ENCODE assay signal across 1 cellular context in genomic region chr17:17344507-17345293, GRCh38.
TF ChIP-seq lines count a peak whose summit lies in the region.

No MANE protein-coding gene starts in this region.

TF ChIP-seq in HepG2, 621 proteins besides CTCF, POLR2A, EP300 and RAD21 (continued from another document and continues in another):
- TF ChIP-seq AHR (CRISPR knock-in tag; IDR thresholded peaks at IDR 0.05) (no peak), ELF3 (CRISPR knock-in tag; IDR thresholded peaks at IDR 0.05) (peak; percentile 44; the same call in 1 of the 2 replicates), NCOA5 (CRISPR knock-in tag; IDR thresholded peaks at IDR 0.05) (no peak), BRF2 (CRISPR knock-in tag; IDR thresholded peaks at IDR 0.05) (0 out of 2 replicates have a peak, but pooled peaks have one; percentile 21), ZBTB3 (CRISPR knock-in tag; IDR thresholded peaks at IDR 0.05; ENCODE audit: borderline replicate concordance, low read depth) (no peak), ZNF577 (CRISPR knock-in tag; IDR thresholded peaks at IDR 0.05; ENCODE audit: borderline replicate concordance, low read depth) (no peak), ZNF460 (CRISPR knock-in tag; IDR thresholded peaks at IDR 0.05; ENCODE audit: borderline replicate concordance) (no peak), NCOA2 (CRISPR knock-in tag; IDR thresholded peaks at IDR 0.05) (peak; percentile 64), ZNF101 (CRISPR knock-in tag; IDR thresholded peaks at IDR 0.05; ENCODE audit: borderline replicate concordance, low read depth) (no peak), SP4 (CRISPR knock-in tag; IDR thresholded peaks at IDR 0.05) (no peak), SAP130 (CRISPR knock-in tag; IDR thresholded peaks at IDR 0.05; ENCODE audit: low read depth) (peak; percentile 84), ZNF703 (CRISPR knock-in tag; IDR thresholded peaks at IDR 0.05; ENCODE audit: borderline replicate concordance) (no peak), PPARG (CRISPR knock-in tag; conservative IDR thresholded peaks at IDR 0.05) (peak; percentile 42; the same call in 1 of the 2 replicates), MXD4 (CRISPR knock-in tag; IDR thresholded peaks at IDR 0.05) (peak; percentile 40; the same call in 1 of the 2 replicates), TOE1 (CRISPR knock-in tag; IDR thresholded peaks at IDR 0.05) (no peak), ZFP41 (CRISPR knock-in tag; IDR thresholded peaks at IDR 0.05; ENCODE audit: borderline replicate concordance) (0 out of 2 replicates have a peak, but pooled peaks have one; percentile 18), GATAD2A (CRISPR knock-in tag; IDR thresholded peaks at IDR 0.05) (peak; percentile 76), ARNT (IDR thresholded peaks at IDR 0.05) (no peak), TGIF2 (CRISPR knock-in tag; IDR thresholded peaks at IDR 0.05) (no peak; the same call in 1 of the 2 replicates), ZSCAN25 (CRISPR knock-in tag; IDR thresholded peaks at IDR 0.05) (no peak), BCL6 (CRISPR knock-in tag; IDR thresholded peaks at IDR 0.05) (peak; percentile 21; the same call in 1 of the 2 replicates), BORCS8-MEF2B (CRISPR knock-in tag; IDR thresholded peaks at IDR 0.05) (0 out of 2 replicates have a peak, but pooled peaks have one; percentile 39), ZNF841 (CRISPR knock-in tag; IDR thresholded peaks at IDR 0.05; ENCODE audit: borderline replicate concordance) (no peak), KDM4B (CRISPR knock-in tag; IDR thresholded peaks at IDR 0.05) (no peak), HINFP (CRISPR knock-in tag; IDR thresholded peaks at IDR 0.05; ENCODE audit: low read depth) (no peak), ZBTB44 (CRISPR knock-in tag; IDR thresholded peaks at IDR 0.05) (no peak), ZNF251 (CRISPR knock-in tag; IDR thresholded peaks at IDR 0.05) (no peak), PLRG1 (conservative IDR thresholded peaks at IDR 0.05) (no peak), ZBTB46 (CRISPR knock-in tag; IDR thresholded peaks at IDR 0.05; ENCODE audit: borderline replicate concordance) (no peak), ZNF749 (CRISPR knock-in tag; IDR thresholded peaks at IDR 0.05; ENCODE audit: borderline replicate concordance) (no peak), NFIB (CRISPR knock-in tag; IDR thresholded peaks at IDR 0.05; ENCODE audit: borderline replicate concordance) (no peak), PBX2 (CRISPR knock-in tag; IDR thresholded peaks at IDR 0.05) (no peak), ZNF572 (CRISPR knock-in tag; IDR thresholded peaks at IDR 0.05) (no peak), ZNF205 (CRISPR knock-in tag; IDR thresholded peaks at IDR 0.05) (peak; percentile 72), TBX2 (CRISPR knock-in tag; IDR thresholded peaks at IDR 0.05; ENCODE audit: borderline replicate concordance) (no peak), ZNF263 (CRISPR knock-in tag; IDR thresholded peaks at IDR 0.05) (peak; percentile 92), E2F5 (CRISPR knock-in tag; conservative IDR thresholded peaks at IDR 0.05) (no peak), RBFOX2 (IDR thresholded peaks at IDR 0.05; ENCODE audit: low read depth, low read length) (no peak), ZNF589 (CRISPR knock-in tag; conservative IDR thresholded peaks at IDR 0.05) (no peak), ZBTB2 (CRISPR knock-in tag; IDR thresholded peaks at IDR 0.05; ENCODE audit: low read depth) (no peak), KDM3A (CRISPR knock-in tag; IDR thresholded peaks at IDR 0.05; ENCODE audit: low read depth) (no peak), EHMT2 (IDR thresholded peaks at IDR 0.05; ENCODE audit: borderline replicate concordance, low read depth, low read length) (no peak), SP140L (CRISPR knock-in tag; IDR thresholded peaks at IDR 0.05; ENCODE audit: borderline replicate concordance) (no peak), NRL (CRISPR knock-in tag; IDR thresholded peaks at IDR 0.05; ENCODE audit: borderline replicate concordance) (0 out of 2 replicates have a peak, but pooled peaks have one; percentile 72), THAP11 (CRISPR knock-in tag; IDR thresholded peaks at IDR 0.05) (peak; percentile 56; the same call in 1 of the 2 replicates), ZNF318 (CRISPR knock-in tag; IDR thresholded peaks at IDR 0.05) (no peak), GPBP1L1 (CRISPR knock-in tag; IDR thresholded peaks at IDR 0.05) (no peak), ZSCAN30 (CRISPR knock-in tag; IDR thresholded peaks at IDR 0.05) (no peak)
